In genomic region chr2:220781622-220782241, GRCh38 we compare ENCODE assay signal across 1 cellular context.
A peak's percentile ranks its signal among the peaks of the same experiment; 100 is the strongest.
TF ChIP-seq lines count a peak whose summit lies in the region.

No MANE protein-coding gene starts in this region.

TF ChIP-seq in HepG2, 621 proteins besides CTCF, POLR2A, EP300 and RAD21:
- TF ChIP-seq SRSF9 (IDR thresholded peaks at IDR 0.05; ENCODE audit: borderline replicate concordance, insufficient read depth, low read depth, low read length, poor library complexity, severe bottlenecking), result peak; percentile 25
- no peak for TF ChIP-seq ZBTB7A (CRISPR knock-in tag; IDR thresholded peaks at IDR 0.05)
- TF ChIP-seq U2AF2 (IDR thresholded peaks at IDR 0.05; ENCODE audit: low read depth, low read length), result 0 out of 2 replicates have a peak, but pooled peaks have one; percentile 38
- TF ChIP-seq TMF1 (CRISPR knock-in tag; IDR thresholded peaks at IDR 0.05; ENCODE audit: low read depth), result no peak
